ENCODE assay signal across 10 cellular contexts in the genomic region with DNA sequence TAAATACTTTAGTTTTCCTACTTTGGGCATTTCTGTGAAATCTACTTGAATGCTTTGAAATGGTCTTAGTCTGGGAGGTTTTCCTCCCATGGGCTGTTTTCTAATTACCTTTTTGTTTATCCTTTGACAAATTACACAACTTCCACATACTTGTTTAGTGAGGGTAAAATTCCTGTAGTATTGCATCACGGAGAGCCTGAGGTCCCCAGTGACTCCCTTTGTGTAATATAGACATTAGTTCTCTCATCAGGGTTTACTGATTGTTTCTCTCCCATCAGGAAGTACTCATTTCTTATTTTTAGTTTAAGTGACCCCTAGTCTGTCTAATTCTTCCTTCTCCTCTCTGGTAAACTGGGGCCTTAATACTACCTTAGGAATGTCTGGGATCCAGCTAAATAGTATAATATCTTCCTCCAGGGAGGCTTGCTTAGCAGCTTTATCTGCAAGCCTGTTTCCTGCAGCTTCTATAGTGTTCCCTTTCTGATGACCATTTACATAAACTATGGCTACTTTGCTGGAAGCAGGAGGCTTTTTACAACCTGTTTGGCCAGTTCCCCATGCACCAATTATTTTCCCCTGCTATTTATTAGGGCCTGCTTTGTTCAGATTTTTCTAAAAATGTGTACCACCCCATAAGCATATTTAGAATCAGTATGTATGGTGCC.
DNase-seq lines count a peak whose midpoint lies in the region; ATAC-seq and TF ChIP-seq lines count a peak whose summit lies in the region.
"Had no signal": no experiment of that assay in that cellular context is flagged by ENCODE, and none has a peak within 500 bp of the region (broad histone marks: within the 10 kb centered on the region; RNA-seq: fewer than 3 reads in every experiment).

No MANE protein-coding gene starts in this region.

- DNase-seq in AG20443 (ENCODE audit: low spot score) (peak; percentile 54), HuH-7 (ENCODE audit: low spot score) (peak; percentile 30), dermis blood vessel endothelial cell (peak; percentile 2), NCI-H2196 (lab: John Stamatoyannopoulos, UW; ENCODE audit: unreplicated experiment) (no peak)
- DNase-seq: amygdala, NCI-H1105 had no signal

- no peaks in the 10 kb centered on the region for H3K27me3 Mint-ChIP-seq in nephron (ENCODE audit: low read depth)

- no peak for TF ChIP-seq CTCF in nephron (IDR thresholded peaks at IDR 0.05; ENCODE audit: unreplicated experiment in 3 of 3)

- ATAC-seq in HG03045 (IDR thresholded peaks at IDR 0.05; ENCODE audit: unreplicated experiment), result no peak
- ATAC-seq in HG03159 (IDR thresholded peaks at IDR 0.05; ENCODE audit: unreplicated experiment), result no peak
- ATAC-seq in GM19035 (IDR thresholded peaks at IDR 0.05; ENCODE audit: unreplicated experiment), result no peak

- H3K27ac Mint-ChIP-seq in nephron, result peak overlapping the region in 2 of 3 experiments; percentile 2 to 50

- no peak overlapping the region for H3K4me3 Mint-ChIP-seq in nephron

- H3K9me3 Mint-ChIP-seq in nephron, result no peaks in the 10 kb centered on the region

- no peaks in the 10 kb centered on the region for H3K36me3 Mint-ChIP-seq in nephron (ENCODE audit: low read depth)

- peaks cover 12% of the 10 kb centered on the region for H3K4me1 Mint-ChIP-seq in nephron
